In the genomic region with DNA sequence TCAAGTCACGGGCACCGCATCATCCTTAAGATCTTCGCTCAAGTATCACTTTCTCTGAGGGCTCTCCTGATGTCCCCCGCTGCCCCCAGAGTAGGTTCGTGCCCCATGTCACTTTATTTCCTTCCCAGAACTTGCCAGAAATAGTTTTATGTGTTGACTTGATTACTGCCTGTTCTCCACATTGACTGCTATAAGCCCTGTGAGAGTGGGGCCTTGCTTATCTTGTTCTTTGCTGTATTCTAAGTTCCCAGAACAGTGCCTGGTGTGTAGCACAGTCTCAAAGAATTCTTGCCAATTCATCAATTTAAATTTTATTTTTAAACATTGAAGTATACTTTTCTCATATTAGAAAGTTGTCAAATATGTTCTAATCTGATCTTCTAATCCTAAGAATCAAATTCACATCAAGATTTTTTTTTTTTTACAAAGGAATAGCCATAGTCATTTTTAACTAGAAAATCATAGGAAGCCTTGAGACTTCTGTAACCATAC, we compare ENCODE assay signal across 19 cellular contexts. TPM values are rescaled to one million over a fixed set of nuclear protein-coding genes. Genes with fewer than 3 reads are reported as not detected.
DNase-seq lines count a peak whose midpoint lies in the region; ATAC-seq and TF ChIP-seq lines count a peak whose summit lies in the region.
"Had no signal": no experiment of that assay in that cellular context is flagged by ENCODE, and none has a peak within 500 bp of the region (broad histone marks: within the 10 kb centered on the region; RNA-seq: fewer than 3 reads in every experiment).

No MANE protein-coding gene starts in this region.

- H3K4me3 ChIP-seq in heart left ventricle = no peak overlapping the region
- H3K4me3 ChIP-seq in left ventricle myocardium inferior = no peak overlapping the region
- H3K4me3 ChIP-seq: thoracic aorta had no signal

- no peak for TF ChIP-seq POLR2A in heart left ventricle (IDR thresholded peaks at IDR 0.05)

- H3K4me1 ChIP-seq in heart left ventricle = peaks cover 0 to 29% (median 0%) of the 10 kb centered on the region in 12 donors
- H3K4me1 ChIP-seq in left ventricle myocardium inferior = peaks cover 15% of the 10 kb centered on the region

- H3K36me3 ChIP-seq in heart left ventricle (peaks cover 0 to 53% (median 42%) of the 10 kb centered on the region in 9 donors), left ventricle myocardium inferior (peaks cover 42% of the 10 kb centered on the region)

- intact Hi-C loops in heart left ventricle (cut with DNase I) = loop anchor here in 1 of 10 donors (2.0 kb wide), 1 partner anchor 72 kb away; no protein-coding TSS in a partner anchor
- intact Hi-C loops in left ventricle myocardium inferior (cut with micrococcal nuclease) = no loop called here
- intact Hi-C loops in left cardiac atrium (cut with DNase I) = no loop called here

- no peak for DNase-seq in heart left ventricle
- DNase-seq in left ventricle myocardium inferior = no peak
- no peak for DNase-seq in left cardiac atrium
- DNase-seq in AG08396 (ENCODE audit: low spot score) = no peak
- DNase-seq in kidney tubule cell (ENCODE audit: low spot score) = no peak
- DNase-seq in HPDE6-E6E7 (ENCODE audit: extremely low spot score) = no peak
- DNase-seq: cortex of kidney; GF-D8; hypothalamus; islet precursor cell; NCI-H526 treated with DMSO at 0.1 percent for 48 hours; SHP77; stimulated activated CD4-positive, alpha-beta T cell treated with anti-CD3 and anti-CD28 coated beads, Interleukin-1b, Interleukin-23, amount 100 ng/mL, for 48 hours had no signal

- ATAC-seq in heart left ventricle (peak; percentile 63 to 88 (median 70)), left cardiac atrium (peak; percentile 9 to 39), GM18861 (IDR thresholded peaks at IDR 0.05; ENCODE audit: unreplicated experiment) (no peak)

- WGBS in heart left ventricle, 4 donors = 78 to 82% (median 80%) methylated on average over 5 of the region's 5 CpGs

- H3K27ac ChIP-seq in heart left ventricle = peak overlapping the region in 3 of 12 donors; percentile 2 to 21 (median 15)
- no peak overlapping the region for H3K27ac ChIP-seq in left ventricle myocardium inferior (replicated peaks)
- peak overlapping the region; percentile 100 for H3K27ac ChIP-seq in VCaP
- H3K27ac ChIP-seq: epithelial cell of prostate, neutrophil, thoracic aorta had no signal

- TF ChIP-seq CTCF in heart left ventricle (IDR thresholded peaks at IDR 0.05) (no peak), left ventricle myocardium inferior (IDR thresholded peaks at IDR 0.05; ENCODE audit: borderline replicate concordance) (no peak), VCaP (conservative IDR thresholded peaks at IDR 0.05) (no peak)

- H3K9me3 ChIP-seq in heart left ventricle (no peaks in the 10 kb centered on the region), left ventricle myocardium inferior (replicated peaks) (no peaks in the 10 kb centered on the region)
- H3K9me3 ChIP-seq: neutrophil, thoracic aorta had no signal

- no peaks in the 10 kb centered on the region for H3K27me3 ChIP-seq in heart left ventricle
- no peaks in the 10 kb centered on the region for H3K27me3 ChIP-seq in left ventricle myocardium inferior (ENCODE audit: low read depth)
- H3K27me3 ChIP-seq: neutrophil had no signal

RNA-seq across cellular contexts. Expression of gene GPR183, which starts 32.1 kb away (rescaled TPM):
- 1 to 10 TPM in 7 of 9 donors, under 1 TPM in 2; 0.69 to 7.6 (median 1.5) TPM for total RNA-seq in heart left ventricle
- 1 to 10 TPM in 1 of 2 donors, under 1 TPM in 1; 0.72 to 2.7 TPM for polyA plus RNA-seq in heart left ventricle
- 1.7 TPM for total RNA-seq in left ventricle myocardium inferior
- total RNA-seq in left cardiac atrium = 10 to 100 TPM in 1 of 2 donors, 1 to 10 TPM in 1; 6.0 to 14.8 TPM
- total RNA-seq: pulmonary artery endothelial cell had no signal
